In genomic region chr12:57130941-57131340, GRCh38 we compare ENCODE assay signal across 14 cellular contexts. TPM values are rescaled to one million over a fixed set of nuclear protein-coding genes. Genes with fewer than 3 reads are reported as not detected.
DNase-seq lines count a peak whose midpoint lies in the region; ATAC-seq and TF ChIP-seq lines count a peak whose summit lies in the region.
"Had no signal": no experiment of that assay in that cellular context is flagged by ENCODE, and none has a peak within 500 bp of the region (broad histone marks: within the 10 kb centered on the region; RNA-seq: fewer than 3 reads in every experiment).

No MANE protein-coding gene starts in this region.

- BruUV-seq in IMR-90 (replicated peaks; lab: Mats Ljungman, UMichigan): no TSS peak

- no peak overlapping the region for H4K5ac ChIP-seq in IMR-90 (ENCODE audit: low read depth, low read length)

- no CpG with 5 or more reads among the region's 2 CpGs for WGBS in IMR-90 (ENCODE audit: extremely low coverage in 2 of 2, insufficient read length in 1 of 2), 2 experiments
- WGBS in thyroid gland, 2 donors: 72 to 80% methylated on average over 2 of the region's 2 CpGs

- DNase-seq in IMR-90 (no peak), chondrocyte (ENCODE audit: low spot score) (no peak), thyroid gland (no peak), DMS79 (lab: John Stamatoyannopoulos, UW) (no peak), H4 (ENCODE audit: low spot score) (no peak)
- DNase-seq: activated CD8-positive, alpha-beta memory T cell treated with anti-CD3 and anti-CD28 coated beads, Interleukin-2, amount 50 U/mL, for 4 hours; GDM1; NCI-H2227 treated with DMSO at 0.1 percent for 48 hours; retina; SW 1271 had no signal

- H3K9me1 ChIP-seq in IMR-90 (ENCODE audit: insufficient read depth, low read length): peaks cover 21% of the 10 kb centered on the region

- no peaks in the 10 kb centered on the region for H3K27me3 ChIP-seq in IMR-90 (ENCODE audit: control insufficient read depth, insufficient read depth, low read length)
- no peaks in the 10 kb centered on the region for H3K27me3 ChIP-seq in muscle layer of colon (ENCODE audit: control insufficient read depth in 1 of 2, insufficient read depth in 2 of 2, low read length in 2 of 2)
- no peaks in the 10 kb centered on the region for H3K27me3 ChIP-seq in thyroid gland

- dilution Hi-C loops in IMR-90 (cut with HindIII; ENCODE audit: low sequenced_read_pairs, unreplicated experiment): no loop called here

- H4K8ac ChIP-seq in IMR-90 (ENCODE audit: low read depth in 2 of 2, low read length in 2 of 2): no peak overlapping the region

- 0 out of 2 replicates have a peak overlapping the region, but pooled peaks have one; percentile 0 for H4K91ac ChIP-seq in IMR-90 (ENCODE audit: insufficient read depth, low read depth, low read length)

- H2BK120ac ChIP-seq in IMR-90 (ENCODE audit: low read depth, low read length): no peak overlapping the region

- CTCF ChIA-PET in IMR-90 (lab: Yijun Ruan, JAX): interaction anchor here (1.0 kb wide), 1 partner anchor 43 kb away, joined by 3 read pairs; no protein-coding TSS in a partner anchor

- no peaks in the 10 kb centered on the region for H3K27me3 Mint-ChIP-seq in chondrocyte (ENCODE audit: low read depth)

- H2BK15ac ChIP-seq in IMR-90 (ENCODE audit: low read depth, low read length): no peak overlapping the region; the same call in 2 of the 3 replicates

- H3K36me3 ChIP-seq in IMR-90 (ENCODE audit: control insufficient read depth, insufficient read depth, low read length) (peaks cover 20% of the 10 kb centered on the region; the same call in 1 of the 2 replicates), muscle layer of colon (ENCODE audit: insufficient read depth, low read length) (peaks cover 6% of the 10 kb centered on the region), thyroid gland (no peaks in the 10 kb centered on the region)

- peak overlapping the region; percentile 89; the same call in 1 of the 2 replicates for H3K23ac ChIP-seq in IMR-90 (ENCODE audit: low read depth, low read length)

- TF ChIP-seq POLR2A in IMR-90 (IDR thresholded peaks at IDR 0.05; ENCODE audit: low read depth, low read length) (no peak), thyroid gland (IDR thresholded peaks at IDR 0.05) (no peak)

- H3K4me3 ChIP-seq in IMR-90 (ENCODE audit: insufficient read depth, low read depth, low read length) (peak overlapping the region; percentile 5; the same call in 1 of the 2 replicates), muscle layer of colon (ENCODE audit: low read depth in 1 of 2, low read length in 2 of 2) (peak overlapping the region in 1 of 2 donors; percentile 76), thyroid gland (replicated peaks in 1 of 3) (no peak overlapping the region)
- H3K4me3 ChIP-seq: K562 had no signal

- peaks cover 76% of the 10 kb centered on the region for H3K4me1 Mint-ChIP-seq in chondrocyte (ENCODE audit: low read depth)
- H3K4me1 Mint-ChIP-seq: central memory CD8-positive, alpha-beta T cell had no signal

- in situ Hi-C loops in IMR-90 (cut with MboI; ENCODE audit: low sequenced_read_pairs): no loop called here

- peak overlapping the region; percentile 99 for H3K9ac ChIP-seq in IMR-90 (ENCODE audit: low read depth, low read length)
- H3K9ac ChIP-seq in muscle layer of colon (ENCODE audit: low read length): peak overlapping the region; percentile 9

- no peak for TF ChIP-seq CTCF in IMR-90 (conservative IDR thresholded peaks at IDR 0.05; ENCODE audit: low read depth, low read length)
- no peak for TF ChIP-seq CTCF in chondrocyte (IDR thresholded peaks at IDR 0.05)
- no peak for TF ChIP-seq CTCF in thyroid gland (IDR thresholded peaks at IDR 0.05)

- H3K18ac ChIP-seq in IMR-90 (ENCODE audit: low read depth, low read length): no peak overlapping the region

- peaks cover 22 to 63% of the 10 kb centered on the region in 2 experiments; a peak in 3 of 4 replicates for H3K79me1 ChIP-seq in IMR-90 (ENCODE audit: low read depth in 1 of 2, low read length in 2 of 2)

- H2AK9ac ChIP-seq in IMR-90 (replicated peaks; ENCODE audit: low read depth, low read length, poor library complexity): peak overlapping the region; percentile 0

- H2AFZ ChIP-seq in IMR-90 (replicated peaks; ENCODE audit: low read length, poor library complexity): no peak overlapping the region

- no peak overlapping the region for H3K56ac ChIP-seq in IMR-90 (ENCODE audit: extremely low read depth, insufficient read depth, low read length)

- no peaks in the 10 kb centered on the region for H3K9me3 ChIP-seq in IMR-90 (ENCODE audit: control insufficient read depth, insufficient read depth, low read length)
- H3K9me3 ChIP-seq in muscle layer of colon (ENCODE audit: low read length): no peaks in the 10 kb centered on the region
- no peaks in the 10 kb centered on the region for H3K9me3 ChIP-seq in thyroid gland

- intact Hi-C loops in IMR-90 (cut with micrococcal nuclease) (no loop called here), thyroid gland (cut with DNase I) (no loop called here)

- TF ChIP-seq RAD21 in IMR-90 (IDR thresholded peaks at IDR 0.05; ENCODE audit: low read length): no peak

- H3K9me3 Mint-ChIP-seq in chondrocyte (ENCODE audit: low read depth): no peaks in the 10 kb centered on the region
- H3K9me3 Mint-ChIP-seq: central memory CD8-positive, alpha-beta T cell had no signal

- H3K4me1 ChIP-seq in IMR-90 (ENCODE audit: control insufficient read depth, insufficient read depth, low read length) (peaks cover 39% of the 10 kb centered on the region), muscle layer of colon (ENCODE audit: insufficient read depth, low read length) (peaks cover 66% of the 10 kb centered on the region), thyroid gland (peaks cover 14 to 21% of the 10 kb centered on the region in 2 donors)

- no peaks in the 10 kb centered on the region for H3K36me3 Mint-ChIP-seq in chondrocyte (ENCODE audit: low read depth)

- peak overlapping the region; percentile 96 for H3K4me2 ChIP-seq in IMR-90 (ENCODE audit: low read depth, low read length)

- no peak overlapping the region for H2BK20ac ChIP-seq in IMR-90 (ENCODE audit: low read depth, low read length)

- H2AK5ac ChIP-seq in IMR-90 (ENCODE audit: low read depth, low read length): no peak overlapping the region

- H3K4ac ChIP-seq in IMR-90 (ENCODE audit: low read depth, low read length): peak overlapping the region; percentile 75; the same call in 1 of the 2 replicates

- H3K4me3 Mint-ChIP-seq in chondrocyte (ENCODE audit: unreplicated experiment): peak overlapping the region; percentile 87
- H3K4me3 Mint-ChIP-seq: central memory CD8-positive, alpha-beta T cell had no signal

- peak overlapping the region; percentile 91 for H3K27ac Mint-ChIP-seq in chondrocyte (ENCODE audit: unreplicated experiment)

- peak overlapping the region; percentile 94 for H3K14ac ChIP-seq in IMR-90 (replicated peaks; ENCODE audit: low read depth, low read length)

- H3K27ac ChIP-seq in IMR-90 (ENCODE audit: insufficient read depth, low read length): peak overlapping the region; percentile 100; the same call in 1 of the 2 replicates
- H3K27ac ChIP-seq in muscle layer of colon (ENCODE audit: low read depth, low read length): peak overlapping the region; percentile 92
- H3K27ac ChIP-seq in thyroid gland: peak overlapping the region in 2 of 3 donors; percentile 42 to 88

- ATAC-seq in IMR-90 (ENCODE audit: low read depth) (no peak), GM18907 (IDR thresholded peaks at IDR 0.05; ENCODE audit: unreplicated experiment) (no peak)
- ATAC-seq: K562 had no signal

- H4K20me1 ChIP-seq in IMR-90 (ENCODE audit: insufficient read depth, low read length): peaks cover 61% of the 10 kb centered on the region

- no peak overlapping the region for H2BK5ac ChIP-seq in IMR-90 (ENCODE audit: low read depth, low read length, poor library complexity, severe bottlenecking)

- POLR2A ChIA-PET in IMR-90 (lab: Charles Lee; ENCODE audit: unreplicated experiment): no interaction called here

TF ChIP-seq in IMR-90, 13 proteins besides CTCF, POLR2A, EP300 and RAD21 (continues in another document):
- TF ChIP-seq FOS (IDR thresholded peaks at IDR 0.05; ENCODE audit: low read depth, low read length) (no peak), BHLHE40 (IDR thresholded peaks at IDR 0.05; ENCODE audit: low read depth, low read length) (no peak)

RNA-seq across cellular contexts. Expression of gene LRP1, which starts 2.7 kb away (rescaled TPM):
- total RNA-seq in IMR-90 (2012; rRNA removed) (73.1 and 75.5 TPM in 2 replicates), chondrocyte (448 to 583 TPM (median 463 TPM) in 3 replicates), thyroid gland (100 to 1,000 TPM in 3 of 4 donors, 10 to 100 TPM in 1; 98.5 to 161 (median 118) TPM)
- 142 and 155 TPM in 2 replicates for polyA plus RNA-seq in IMR-90 (2012; rRNA removed)
- 119 and 250 TPM in 2 replicates for polyA plus RNA-seq in IMR-90 (2012; cell fraction: cytosol; rRNA removed)
- polyA plus RNA-seq in IMR-90 (2012; cell fraction: nucleus; rRNA removed; ENCODE audit: low replicate concordance): 252 and 565 TPM in 2 replicates
- 5.8 and 6.5 TPM in 2 replicates for total RNA-seq in H4 (2014; rRNA removed; shearing (Covaris generic))

RNA-seq across cellular contexts. Expression of gene LRP1-AS, which starts 16.5 kb away (rescaled TPM):
- total RNA-seq in IMR-90 (2012; rRNA removed) (not detected in 2 replicates), chondrocyte (not detected in 3 replicates), thyroid gland (not detected)
- not detected in 2 replicates for polyA plus RNA-seq in IMR-90 (2012; rRNA removed)
- polyA plus RNA-seq in IMR-90 (2012; cell fraction: cytosol; rRNA removed): not detected in 2 replicates
- polyA plus RNA-seq in IMR-90 (2012; cell fraction: nucleus; rRNA removed; ENCODE audit: low replicate concordance): not detected in 2 replicates
- not detected in 2 replicates for total RNA-seq in H4 (2014; rRNA removed; shearing (Covaris generic))
- total RNA-seq: K562 had no signal
- polyA plus RNA-seq: K562 had no signal

RNA-seq across cellular contexts. Expression of gene STAT6, which starts 19.8 kb away (rescaled TPM):
- 38.9 and 43.4 TPM in 2 replicates for total RNA-seq in IMR-90 (2012; rRNA removed)
- polyA plus RNA-seq in IMR-90 (2012; rRNA removed): 88.8 and 96.9 TPM in 2 replicates
- 44.8 and 69.4 TPM in 2 replicates for polyA plus RNA-seq in IMR-90 (2012; cell fraction: cytosol; rRNA removed)
- polyA plus RNA-seq in IMR-90 (2012; cell fraction: nucleus; rRNA removed; ENCODE audit: low replicate concordance): 334 and 370 TPM in 2 replicates
- 89.4 to 101 TPM (median 94.2 TPM) in 3 replicates for total RNA-seq in chondrocyte
- 100 to 1,000 TPM in 1 of 4 donors, 10 to 100 TPM in 3; 79.0 to 144 (median 89.8) TPM for total RNA-seq in thyroid gland
- total RNA-seq in H4 (2014; rRNA removed; shearing (Covaris generic)): 9.3 and 17.9 TPM in 2 replicates

RNA-seq across cellular contexts. Expression of gene NAB2, which starts 42.0 kb away (rescaled TPM):
- total RNA-seq in IMR-90 (2012; rRNA removed) (68.3 and 68.8 TPM in 2 replicates), chondrocyte (30.7 to 32.5 TPM (median 31.1 TPM) in 3 replicates), thyroid gland (10 to 100 TPM; 11.8 to 48.0 (median 16.1) TPM)
- polyA plus RNA-seq in IMR-90 (2012; rRNA removed): 65.1 and 65.2 TPM in 2 replicates
- polyA plus RNA-seq in IMR-90 (2012; cell fraction: cytosol; rRNA removed): 52.2 and 62.3 TPM in 2 replicates
- polyA plus RNA-seq in IMR-90 (2012; cell fraction: nucleus; rRNA removed; ENCODE audit: low replicate concordance): 73.8 and 87.3 TPM in 2 replicates
- 16.5 and 20.2 TPM in 2 replicates for total RNA-seq in H4 (2014; rRNA removed; shearing (Covaris generic))

RNA-seq across cellular contexts. Expression of gene NEMP1, which starts 52.4 kb away (rescaled TPM):
- total RNA-seq in IMR-90 (2012; rRNA removed) (10.9 and 14.7 TPM in 2 replicates), chondrocyte (11.7 to 14.7 TPM (median 12.9 TPM) in 3 replicates), thyroid gland (10 to 100 TPM in 2 of 4 donors, 1 to 10 TPM in 2; 5.6 to 10.9 (median 9.2) TPM)
- polyA plus RNA-seq in IMR-90 (2012; rRNA removed): 7.2 and 8.9 TPM in 2 replicates
- polyA plus RNA-seq in IMR-90 (2012; cell fraction: cytosol; rRNA removed): 1.2 and 2.3 TPM in 2 replicates
- 3.6 and 28.5 TPM in 2 replicates for polyA plus RNA-seq in IMR-90 (2012; cell fraction: nucleus; rRNA removed; ENCODE audit: low replicate concordance)
- 10.5 and 18.0 TPM in 2 replicates for total RNA-seq in H4 (2014; rRNA removed; shearing (Covaris generic))
